In genomic region chr3:31522152-31522551, GRCh38 we compare ENCODE assay signal across 10 cellular contexts. TPM values are rescaled to one million over a fixed set of nuclear protein-coding genes. Genes with fewer than 3 reads are reported as not detected.
DNase-seq lines count a peak whose midpoint lies in the region; ATAC-seq and TF ChIP-seq lines count a peak whose summit lies in the region.
"Had no signal": no experiment of that assay in that cellular context is flagged by ENCODE, and none has a peak within 500 bp of the region (broad histone marks: within the 10 kb centered on the region; RNA-seq: fewer than 3 reads in every experiment).

No MANE protein-coding gene starts in this region.

- no peak overlapping the region for H3K4me3 Mint-ChIP-seq in T-helper 17 cell
- peak overlapping the region in 6 of 10 donors; percentile 29 to 37 (median 34) for H3K4me3 Mint-ChIP-seq in naive thymus-derived CD4-positive, alpha-beta T cell

- no peak for TF ChIP-seq POLR2A in gastrocnemius medialis (IDR thresholded peaks at IDR 0.05)

- POLR2A ChIA-PET in naive thymus-derived CD4-positive, alpha-beta T cell (lab: Charles Lee), result interaction anchor here (1.1 to 4.6 kb wide), 4 partner anchors 10 to 60 kb away, joined by 3 to 25 read pairs (median 6); partner anchors contain the start of gene STT3B

- H3K4me1 ChIP-seq in naive thymus-derived CD4-positive, alpha-beta T cell (ENCODE audit: control insufficient read depth in 2 of 2, insufficient read depth in 2 of 2, low read length in 2 of 2), result peaks cover 6 to 9% of the 10 kb centered on the region in 2 donors
- no peaks in the 10 kb centered on the region for H3K4me1 ChIP-seq in gastrocnemius medialis

- no peak for DNase-seq in activated CD4-positive, CD25-positive, alpha-beta regulatory T cell (lab: John Stamatoyannopoulos, UW)
- DNase-seq in T-helper 17 cell (no peak), putamen (ENCODE audit: low spot score) (no peak), NCI-H146 (lab: John Stamatoyannopoulos, UW) (no peak), gastrocnemius medialis (no peak)
- peak in 3 of 9 donors; percentile 16 to 26 (median 24) for DNase-seq in naive thymus-derived CD4-positive, alpha-beta T cell
- DNase-seq: 8988T, H7 had no signal

- peak overlapping the region; percentile 59 for H3K27ac Mint-ChIP-seq in T-helper 17 cell
- H3K27ac Mint-ChIP-seq in naive thymus-derived CD4-positive, alpha-beta T cell, result peak overlapping the region in 2 of 9 donors; percentile 1 to 76

- H3K36me3 Mint-ChIP-seq in T-helper 17 cell (ENCODE audit: low read depth), result no peaks in the 10 kb centered on the region
- H3K36me3 Mint-ChIP-seq in naive thymus-derived CD4-positive, alpha-beta T cell, result peaks cover 0 to 3% (median 0%) of the 10 kb centered on the region in 5 donors

- in situ Hi-C loops in gastrocnemius medialis (cut with MboI; ENCODE audit: low sequenced_read_pairs in 4 of 4), result no loop called here

- H3K4me1 Mint-ChIP-seq in T-helper 17 cell, result peaks cover 10% of the 10 kb centered on the region
- peaks cover 9 to 21% (median 17%) of the 10 kb centered on the region in 7 donors for H3K4me1 Mint-ChIP-seq in naive thymus-derived CD4-positive, alpha-beta T cell

- CTCF ChIA-PET in naive thymus-derived CD4-positive, alpha-beta T cell (lab: Charles Lee), result no interaction called here

- ATAC-seq in activated CD4-positive, CD25-positive, alpha-beta regulatory T cell treated with anti-CD3 and anti-CD28 coated beads, Interleukin-2, amount 50 U/mL, for 24 hours, result peak; percentile 94 to 95
- ATAC-seq in HG03159 (IDR thresholded peaks at IDR 0.05; ENCODE audit: unreplicated experiment) (peak; percentile 77), T-helper 17 cell (peak; percentile 97), gastrocnemius medialis (no peak)
- peak; percentile 98 for ATAC-seq in naive thymus-derived CD4-positive, alpha-beta T cell

- no peaks in the 10 kb centered on the region for H3K27me3 ChIP-seq in naive thymus-derived CD4-positive, alpha-beta T cell (ENCODE audit: control insufficient read depth in 2 of 2, insufficient read depth in 2 of 2, low read length in 2 of 2)
- no peaks in the 10 kb centered on the region for H3K27me3 ChIP-seq in gastrocnemius medialis

- H3K27me3 Mint-ChIP-seq in T-helper 17 cell, result no peaks in the 10 kb centered on the region
- H3K27me3 Mint-ChIP-seq in naive thymus-derived CD4-positive, alpha-beta T cell, result no peaks in the 10 kb centered on the region

- H3K27ac ChIP-seq in naive thymus-derived CD4-positive, alpha-beta T cell (ENCODE audit: low read depth, low read length), result no peak overlapping the region
- H3K27ac ChIP-seq in gastrocnemius medialis, result no peak overlapping the region

- no peaks in the 10 kb centered on the region for H3K36me3 ChIP-seq in naive thymus-derived CD4-positive, alpha-beta T cell (ENCODE audit: control insufficient read depth in 2 of 3, insufficient read depth in 3 of 3, low read length in 3 of 3)
- no peaks in the 10 kb centered on the region for H3K36me3 ChIP-seq in gastrocnemius medialis

- TF ChIP-seq CTCF in gastrocnemius medialis (IDR thresholded peaks at IDR 0.05 in 4 of 5, conservative IDR thresholded peaks at IDR 0.05 in 1 of 5), result no peak

- H3K4me3 ChIP-seq in naive thymus-derived CD4-positive, alpha-beta T cell (ENCODE audit: low read length), result no peak overlapping the region
- no peak overlapping the region for H3K4me3 ChIP-seq in gastrocnemius medialis

- H3K9me3 ChIP-seq in T-helper 17 cell (ENCODE audit: control insufficient read depth, low read length, poor library complexity, severe bottlenecking) (no peaks in the 10 kb centered on the region), gastrocnemius medialis (no peaks in the 10 kb centered on the region)
- no peaks in the 10 kb centered on the region for H3K9me3 ChIP-seq in naive thymus-derived CD4-positive, alpha-beta T cell (ENCODE audit: control insufficient read depth in 2 of 3, low read length in 3 of 3)

- intact Hi-C loops in naive thymus-derived CD4-positive, alpha-beta T cell (cut with micrococcal nuclease), result loop anchor here in 1 of 2 donors (1.0 kb wide), 1 partner anchor 9 kb away; no protein-coding TSS in a partner anchor
- intact Hi-C loops in gastrocnemius medialis (cut with DNase I; ENCODE audit: low total_unique reads), result no loop called here

- H3K9me3 Mint-ChIP-seq in naive thymus-derived CD4-positive, alpha-beta T cell, result peaks cover 0 to 3% (median 0%) of the 10 kb centered on the region in 11 donors

RNA-seq across cellular contexts. Expression of gene STT3B, which starts 10.6 kb away (rescaled TPM):
- total RNA-seq in T-helper 17 cell (100 to 1,000 TPM; 125 to 151 TPM), gastrocnemius medialis (10 to 100 TPM; 62.4 to 99.3 (median 69.0) TPM)
- 100 to 1,000 TPM; 115 to 149 (median 131) TPM for total RNA-seq in naive thymus-derived CD4-positive, alpha-beta T cell
- polyA plus RNA-seq in naive thymus-derived CD4-positive, alpha-beta T cell, result 100 to 1,000 TPM; 109 to 140 TPM

Comparison
In these comparisons a context has a peak if more than half of its experiments do, and no peak if none do; other contexts are left out.
1. ATAC-seq: peak in activated CD4-positive, CD25-positive, alpha-beta regulatory T cell treated with anti-CD3 and anti-CD28 coated beads, Interleukin-2, amount 50 U/mL, for 24 hours (2 of 2), HG03159 (single experiment), T-helper 17 cell (single experiment) and naive thymus-derived CD4-positive, alpha-beta T cell (single experiment); none in gastrocnemius medialis (0 of 2).